In genomic region chr5:146466521-146467349, GRCh38 we compare ENCODE assay signal across 9 cellular contexts. TPM values are rescaled to one million over a fixed set of nuclear protein-coding genes. Genes with fewer than 3 reads are reported as not detected.
DNase-seq lines count a peak whose midpoint lies in the region; ATAC-seq, FAIRE-seq and TF ChIP-seq lines count a peak whose summit lies in the region.
"Had no signal": no experiment of that assay in that cellular context is flagged by ENCODE, and none has a peak within 500 bp of the region (broad histone marks: within the 10 kb centered on the region; RNA-seq: fewer than 3 reads in every experiment).

No MANE protein-coding gene starts in this region.

- H3K79me2 ChIP-seq in OCI-LY7 (ENCODE audit: insufficient read depth, low read depth, low read length), result peaks cover 89% of the 10 kb centered on the region
- peaks cover 64% of the 10 kb centered on the region for H3K79me2 ChIP-seq in endothelial cell of umbilical vein (ENCODE audit: control insufficient read depth, insufficient read depth, low read length)

- H3K4me1 ChIP-seq in OCI-LY7 (ENCODE audit: insufficient read depth, low read length, poor library complexity, severe bottlenecking), result no peaks in the 10 kb centered on the region
- H3K4me1 ChIP-seq in endothelial cell of umbilical vein (ENCODE audit: control insufficient read depth, extremely low read depth, insufficient read depth, low read length), result peaks cover 10% of the 10 kb centered on the region
- no peaks in the 10 kb centered on the region for H3K4me1 ChIP-seq in prostate gland (replicated peaks)
- H3K4me1 ChIP-seq: esophagus squamous epithelium had no signal

- peak; percentile 41 for TF ChIP-seq CTCF in GM06990 (IDR thresholded peaks at IDR 0.05; ENCODE audit: insufficient read depth, low read length, poor library complexity, severe bottlenecking)
- peak; percentile 77 for TF ChIP-seq CTCF in OCI-LY7 (conservative IDR thresholded peaks at IDR 0.05; ENCODE audit: low read length)
- TF ChIP-seq CTCF in endothelial cell of umbilical vein (IDR thresholded peaks at IDR 0.05; ENCODE audit: extremely low read depth in 1 of 2, insufficient read depth in 1 of 2, low read depth in 1 of 2, low read length in 2 of 2), result peak; percentile 21 to 32
- peak in 3 of 4 experiments; percentile 24 to 40 (median 29) for TF ChIP-seq CTCF in prostate gland (IDR thresholded peaks at IDR 0.05)

- intact Hi-C loops in OCI-LY7 (cut with micrococcal nuclease; ENCODE audit: unreplicated experiment) (no loop called here), endothelial cell of umbilical vein (cut with micrococcal nuclease) (loop anchor here (1.0 kb wide), 1 partner anchor 62 kb away; no protein-coding TSS in a partner anchor), prostate gland (cut with DNase I) (no loop called here)

- FAIRE-seq in endothelial cell of umbilical vein (lab: Jason Lieb, UNC), result peak; percentile 38

- H3K9me3 ChIP-seq in OCI-LY7 (ENCODE audit: low read length) (no peaks in the 10 kb centered on the region), endothelial cell of umbilical vein (replicated peaks; ENCODE audit: control insufficient read depth, insufficient read depth, low read length) (no peaks in the 10 kb centered on the region), prostate gland (no peaks in the 10 kb centered on the region)
- H3K9me3 ChIP-seq: esophagus squamous epithelium had no signal

- peaks cover 38% of the 10 kb centered on the region for H3K36me3 Mint-ChIP-seq in natural killer cell treated with Interleukin-12 subunit alpha and Interleukin-12 subunit beta and Interleukin-15 and Interleukin-18, amount 100 ng/mL, for 72 hours

- BruUV-seq in OCI-LY7 (replicated peaks; lab: Mats Ljungman, UMichigan), result no TSS peak
- BruUV-seq in endothelial cell of umbilical vein (replicated peaks; lab: Mats Ljungman, UMichigan), result no TSS peak

- POLR2A ChIA-PET in OCI-LY7 (lab: Charles Lee) (interaction anchor here (0.6 to 1.4 kb wide), 5 partner anchors 10 to 43 kb away, joined by 3 to 10 read pairs (median 7); no protein-coding TSS in a partner anchor), endothelial cell of umbilical vein (lab: Charles Lee) (interaction anchor here (0.6 kb wide), 1 partner anchor 1378 kb away, joined by 3 read pairs; no protein-coding TSS in a partner anchor)

- H4K20me1 ChIP-seq in OCI-LY7 (ENCODE audit: insufficient read depth, low read length) (peaks cover 48% of the 10 kb centered on the region), endothelial cell of umbilical vein (replicated peaks; ENCODE audit: control insufficient read depth, extremely low read depth, insufficient read depth, low read length) (peaks cover 2% of the 10 kb centered on the region)

- H2AFZ ChIP-seq in OCI-LY7 (ENCODE audit: low read length) (no peak overlapping the region), endothelial cell of umbilical vein (ENCODE audit: low read depth, low read length) (no peak overlapping the region)

- no peak overlapping the region for H3K27ac ChIP-seq in OCI-LY7 (ENCODE audit: low read depth, low read length, poor library complexity, severe bottlenecking)
- H3K27ac ChIP-seq in endothelial cell of umbilical vein (ENCODE audit: insufficient read depth, low read depth, low read length), result no peak overlapping the region
- H3K27ac ChIP-seq in prostate gland, result no peak overlapping the region
- H3K27ac ChIP-seq: esophagus squamous epithelium had no signal

- DNase-seq in GM06990 (ENCODE audit: extremely low read depth, insufficient read length), result no peak
- DNase-seq in OCI-LY7 (ENCODE audit: low spot score), result peak; percentile 15
- peak; percentile 58 for DNase-seq in endothelial cell of umbilical vein (ENCODE audit: low read depth, low spot score)
- DNase-seq in prostate gland (ENCODE audit: low spot score), result no peak
- no peak for DNase-seq in natural killer cell treated with Interleukin-12 subunit alpha and Interleukin-12 subunit beta and Interleukin-15 and Interleukin-18, amount 100 ng/mL, for 72 hours (ENCODE audit: low spot score)
- DNase-seq: activated CD8-positive, alpha-beta T cell treated with anti-CD3 and anti-CD28 coated beads for 36 hours; esophagus squamous epithelium had no signal

- no peaks in the 10 kb centered on the region for H3K27me3 ChIP-seq in GM06990 (replicated peaks; ENCODE audit: control insufficient read depth, insufficient read depth, low read length)
- H3K27me3 ChIP-seq in endothelial cell of umbilical vein (ENCODE audit: control insufficient read depth in 2 of 2, insufficient read depth in 2 of 2, low read length in 2 of 2), result no peaks in the 10 kb centered on the region
- H3K27me3 ChIP-seq in prostate gland (replicated peaks; ENCODE audit: insufficient read depth), result no peaks in the 10 kb centered on the region
- H3K27me3 ChIP-seq: esophagus squamous epithelium had no signal

- H3K4me2 ChIP-seq in OCI-LY7 (ENCODE audit: low read length) (no peak overlapping the region), endothelial cell of umbilical vein (ENCODE audit: insufficient read depth, low read length) (no peak overlapping the region)

- H3K9me2 ChIP-seq in OCI-LY7 (ENCODE audit: insufficient read depth, low read length), result no peaks in the 10 kb centered on the region

- H3K27me3 Mint-ChIP-seq in natural killer cell treated with Interleukin-12 subunit alpha and Interleukin-12 subunit beta and Interleukin-15 and Interleukin-18, amount 100 ng/mL, for 72 hours, result no peaks in the 10 kb centered on the region
- H3K27me3 Mint-ChIP-seq: activated CD8-positive, alpha-beta T cell treated with anti-CD3 and anti-CD28 coated beads for 36 hours had no signal

- H3K9ac ChIP-seq in endothelial cell of umbilical vein (replicated peaks; ENCODE audit: extremely low read depth, insufficient read depth, low read length), result no peak overlapping the region

- dilution Hi-C loops in endothelial cell of umbilical vein (cut with MboI; ENCODE audit: extremely low pct_ligation_motif_present, low sequenced_read_pairs), result no loop called here

- H3K4me3 Mint-ChIP-seq in natural killer cell treated with Interleukin-12 subunit alpha and Interleukin-12 subunit beta and Interleukin-15 and Interleukin-18, amount 100 ng/mL, for 72 hours, result no peak overlapping the region
- H3K4me3 Mint-ChIP-seq: activated CD8-positive, alpha-beta T cell treated with anti-CD3 and anti-CD28 coated beads for 36 hours had no signal

- H3K4me3 ChIP-seq in GM06990 (replicated peaks; ENCODE audit: low read depth, low read length), result no peak overlapping the region
- no peak overlapping the region for H3K4me3 ChIP-seq in OCI-LY7 (ENCODE audit: low read depth, low read length, poor library complexity, severe bottlenecking)
- no peak overlapping the region for H3K4me3 ChIP-seq in endothelial cell of umbilical vein (replicated peaks in 1 of 3; ENCODE audit: insufficient read depth in 1 of 3, low read depth in 1 of 3, low read length in 3 of 3)
- no peak overlapping the region for H3K4me3 ChIP-seq in prostate gland
- H3K4me3 ChIP-seq: esophagus squamous epithelium had no signal

- peak overlapping the region in 1 of 2 donors; percentile 51 for H3K27ac Mint-ChIP-seq in natural killer cell treated with Interleukin-12 subunit alpha and Interleukin-12 subunit beta and Interleukin-15 and Interleukin-18, amount 100 ng/mL, for 72 hours
- H3K27ac Mint-ChIP-seq: activated CD8-positive, alpha-beta T cell treated with anti-CD3 and anti-CD28 coated beads for 36 hours had no signal

- H3K36me3 ChIP-seq in GM06990 (ENCODE audit: control insufficient read depth, insufficient read depth, low read length), result peaks cover 8% of the 10 kb centered on the region
- H3K36me3 ChIP-seq in OCI-LY7 (ENCODE audit: insufficient read depth, low read length), result peaks cover 96% of the 10 kb centered on the region
- H3K36me3 ChIP-seq in endothelial cell of umbilical vein (ENCODE audit: control insufficient read depth in 2 of 2, extremely low read depth in 1 of 2, insufficient read depth in 2 of 2, low read length in 2 of 2), result peaks cover 8 to 35% of the 10 kb centered on the region in 2 experiments
- H3K36me3 ChIP-seq in prostate gland, result peaks cover 0 to 7% of the 10 kb centered on the region in 2 donors

- CTCF ChIA-PET in OCI-LY7 (lab: Charles Lee; ENCODE audit: unreplicated experiment) (no interaction called here), endothelial cell of umbilical vein (lab: Charles Lee) (interaction anchor here (0.8 to 1.5 kb wide), 7 partner anchors 8 to 722 kb away, joined by 3 to 9 read pairs (median 4); no protein-coding TSS in a partner anchor)

- TF ChIP-seq POLR2A in endothelial cell of umbilical vein (IDR thresholded peaks at IDR 0.05; ENCODE audit: low read depth, low read length) (no peak), prostate gland (IDR thresholded peaks at IDR 0.05) (no peak)

- 61% methylated on average over 3 of the region's 3 CpGs for WGBS in prostate gland

- no peaks in the 10 kb centered on the region for H3K9me3 Mint-ChIP-seq in natural killer cell treated with Interleukin-12 subunit alpha and Interleukin-12 subunit beta and Interleukin-15 and Interleukin-18, amount 100 ng/mL, for 72 hours
- H3K9me3 Mint-ChIP-seq: activated CD8-positive, alpha-beta T cell treated with anti-CD3 and anti-CD28 coated beads for 36 hours had no signal

- ATAC-seq in GM19324 (IDR thresholded peaks at IDR 0.05; ENCODE audit: low FRiP score, unreplicated experiment) (no peak), GM19467 (IDR thresholded peaks at IDR 0.05; ENCODE audit: unreplicated experiment) (no peak)
- no peak for ATAC-seq in natural killer cell treated with Interleukin-12 subunit alpha and Interleukin-12 subunit beta and Interleukin-15 and Interleukin-18, amount 100 ng/mL, for 72 hours
- ATAC-seq: activated CD8-positive, alpha-beta T cell treated with anti-CD3 and anti-CD28 coated beads for 36 hours had no signal

- H3K4me1 Mint-ChIP-seq in natural killer cell treated with Interleukin-12 subunit alpha and Interleukin-12 subunit beta and Interleukin-15 and Interleukin-18, amount 100 ng/mL, for 72 hours (ENCODE audit: low read depth in 2 of 2), result peaks cover 8 to 10% of the 10 kb centered on the region in 2 donors

- H3K9me1 ChIP-seq in endothelial cell of umbilical vein (replicated peaks; ENCODE audit: control insufficient read depth, extremely low read depth, insufficient read depth, low read length), result no peaks in the 10 kb centered on the region

RNA-seq across cellular contexts. Expression of gene TCERG1, which starts 19.6 kb away (rescaled TPM):
- 115 and 136 TPM in 2 replicates for total RNA-seq in OCI-LY7 (2014; rRNA removed; shearing (Covaris generic))
- 164 and 173 TPM in 2 replicates for total RNA-seq in OCI-LY7 (2022)
- 82.2 and 98.4 TPM in 2 replicates for total RNA-seq in endothelial cell of umbilical vein
- 71.4 and 76.2 TPM in 2 replicates for polyA plus RNA-seq in endothelial cell of umbilical vein
- 34.1 and 36.6 TPM in 2 replicates for polyA plus RNA-seq in endothelial cell of umbilical vein (2011; cell fraction: cytosol; rRNA removed)
- 201 and 224 TPM in 2 replicates for polyA plus RNA-seq in endothelial cell of umbilical vein (2011; cell fraction: nucleus; rRNA removed)
- polyA plus RNA-seq in endothelial cell of umbilical vein (2012), result 44.2 and 57.4 TPM in 2 replicates
- 272 and 292 TPM in 2 replicates for polyA minus RNA-seq in endothelial cell of umbilical vein
- 39.5 TPM for polyA minus RNA-seq in endothelial cell of umbilical vein (2011; cell fraction: cytosol; rRNA and poly(A)+ RNA removed)
- polyA minus RNA-seq in endothelial cell of umbilical vein (2011; cell fraction: nucleus; rRNA and poly(A)+ RNA removed), result 299 and 407 TPM in 2 replicates
- 10 to 100 TPM; 41.4 to 83.0 TPM for total RNA-seq in prostate gland
- total RNA-seq in natural killer cell treated with Interleukin-12 subunit alpha and Interleukin-12 subunit beta and Interleukin-15 and Interleukin-18, amount 100 ng/mL, for 72 hours, result 100 to 1,000 TPM in 1 of 2 donors, 10 to 100 TPM in 1; 82.3 to 133 TPM

RNA-seq across cellular contexts. Expression of gene GPR151, which starts 49.3 kb away (rescaled TPM):
- not detected in 2 replicates for total RNA-seq in OCI-LY7 (2014; rRNA removed; shearing (Covaris generic))
- total RNA-seq in OCI-LY7 (2022) (not detected in 2 replicates), endothelial cell of umbilical vein (not detected in 2 replicates), prostate gland (not detected)
- 0.06 and 0.08 TPM in 2 replicates for polyA plus RNA-seq in endothelial cell of umbilical vein
- polyA plus RNA-seq in endothelial cell of umbilical vein (2011; cell fraction: cytosol; rRNA removed), result 0.03 and 0.06 TPM in 2 replicates
- 0.04 TPM in 1 of 2 replicates, not detected in the other for polyA plus RNA-seq in endothelial cell of umbilical vein (2011; cell fraction: nucleus; rRNA removed)
- 0.08 TPM in 1 of 2 replicates, not detected in the other for polyA plus RNA-seq in endothelial cell of umbilical vein (2012)
- 0.15 TPM in 1 of 2 replicates, not detected in the other for polyA minus RNA-seq in endothelial cell of umbilical vein
- not detected for polyA minus RNA-seq in endothelial cell of umbilical vein (2011; cell fraction: cytosol; rRNA and poly(A)+ RNA removed)
- polyA minus RNA-seq in endothelial cell of umbilical vein (2011; cell fraction: nucleus; rRNA and poly(A)+ RNA removed), result not detected in 2 replicates
- not detected for total RNA-seq in natural killer cell treated with Interleukin-12 subunit alpha and Interleukin-12 subunit beta and Interleukin-15 and Interleukin-18, amount 100 ng/mL, for 72 hours
- total RNA-seq: activated CD8-positive, alpha-beta T cell treated with anti-CD3 and anti-CD28 coated beads for 36 hours; esophagus squamous epithelium had no signal

Comparison
In these comparisons a context has a peak if more than half of its experiments do, and no peak if none do; other contexts are left out.
1. DNase-seq: peak in OCI-LY7 (single experiment) and endothelial cell of umbilical vein (single experiment); none in GM06990 (single experiment), prostate gland (single experiment) and natural killer cell treated with Interleukin-12 subunit alpha and Interleukin-12 subunit beta and Interleukin-15 and Interleukin-18, amount 100 ng/mL, for 72 hours (single experiment).
2. CTCF ChIP-seq: peak in every context shown above with its lines; median percentile 77 in OCI-LY7; 41 in GM06990; 29 in prostate gland; 26 in endothelial cell of umbilical vein.